ENCODE assay signal across 21 cellular contexts in genomic region chr2:163264376-163264775, GRCh38.
DNase-seq lines count a peak whose midpoint lies in the region; ATAC-seq lines count a peak whose summit lies in the region.
"Had no signal": no experiment of that assay in that cellular context is flagged by ENCODE, and none has a peak within 500 bp of the region (broad histone marks: within the 10 kb centered on the region; RNA-seq: fewer than 3 reads in every experiment).

No MANE protein-coding gene starts in this region.

- DNase-seq in GM23248: peak; percentile 76
- DNase-seq in RPMI7951 (ENCODE audit: low read depth): peak; percentile 34
- DNase-seq in fibroblast of peridontal ligament (ENCODE audit: extremely low read depth): peak; percentile 78
- DNase-seq in skeletal muscle cell (ENCODE audit: low read depth): peak; percentile 86
- DNase-seq in D341Med (ENCODE audit: low spot score): no peak
- no peak for DNase-seq in activated CD8-positive, alpha-beta T cell treated with anti-CD3 and anti-CD28 coated beads, Interleukin-2, amount 10 ng/mL, durations not matched to agents 7 days and 5 days
- DNase-seq: activated CD4-positive, CD25-positive, alpha-beta regulatory T cell treated with anti-CD3 and anti-CD28 coated beads, Interleukin-2, amount 50 U/mL, for 72 hours; activated naive CD4-positive, alpha-beta T cell treated with anti-CD3 and anti-CD28 coated beads, Interleukin-2, amount 10 ng/mL, durations not matched to agents 7 days and 5 days; activated T-cell treated with anti-CD3 and anti-CD28 coated beads, Interleukin-2, amount 50 U/mL, for 72 hours; DND-41; mesenchymal stem cell; naive thymus-derived CD4-positive, alpha-beta T cell; NCI-H1436; NCI-H526; stimulated activated CD4-positive, alpha-beta T cell treated with anti-CD3 and anti-CD28 coated beads, Interleukin-1b, Interleukin-23, amount 100 ng/mL, for 48 hours; stimulated activated naive CD4-positive, alpha-beta T cell had no signal

- peaks cover 27% of the 10 kb centered on the region for H3F3A ChIP-seq in GM23248 (ENCODE audit: insufficient read depth)

- no peak overlapping the region for H3K27ac Mint-ChIP-seq in activated CD8-positive, alpha-beta T cell treated with anti-CD3 and anti-CD28 coated beads, Interleukin-2, amount 10 ng/mL, durations not matched to agents 7 days and 5 days
- H3K27ac Mint-ChIP-seq: activated naive CD4-positive, alpha-beta T cell treated with anti-CD3 and anti-CD28 coated beads, Interleukin-2, amount 10 ng/mL, durations not matched to agents 7 days and 5 days; activated T-cell treated with anti-CD3 and anti-CD28 coated beads, Interleukin-2, amount 50 U/mL, for 72 hours; B cell; naive thymus-derived CD4-positive, alpha-beta T cell had no signal

- no peaks in the 10 kb centered on the region for H3K36me3 Mint-ChIP-seq in activated CD8-positive, alpha-beta T cell treated with anti-CD3 and anti-CD28 coated beads, Interleukin-2, amount 10 ng/mL, durations not matched to agents 7 days and 5 days (ENCODE audit: low read depth)
- H3K36me3 Mint-ChIP-seq: activated naive CD4-positive, alpha-beta T cell treated with anti-CD3 and anti-CD28 coated beads, Interleukin-2, amount 10 ng/mL, durations not matched to agents 7 days and 5 days; naive thymus-derived CD4-positive, alpha-beta T cell had no signal

- no peak overlapping the region for H3K27ac ChIP-seq in GM23248
- H3K27ac ChIP-seq: coronary artery, hepatocyte had no signal

- H3K36me3 ChIP-seq in GM23248 (ENCODE audit: low read depth): no peaks in the 10 kb centered on the region

- no peaks in the 10 kb centered on the region; the same call in 1 of the 2 replicates for H3K9me2 ChIP-seq in GM23248 (ENCODE audit: insufficient read depth)

- H3K9me3 ChIP-seq in GM23248 (ENCODE audit: low read depth): no peaks in the 10 kb centered on the region

- H3K4me3 Mint-ChIP-seq in activated CD8-positive, alpha-beta T cell treated with anti-CD3 and anti-CD28 coated beads, Interleukin-2, amount 10 ng/mL, durations not matched to agents 7 days and 5 days: no peak overlapping the region
- H3K4me3 Mint-ChIP-seq: activated naive CD4-positive, alpha-beta T cell treated with anti-CD3 and anti-CD28 coated beads, Interleukin-2, amount 10 ng/mL, durations not matched to agents 7 days and 5 days; activated T-cell treated with anti-CD3 and anti-CD28 coated beads, Interleukin-2, amount 50 U/mL, for 72 hours; B cell; naive thymus-derived CD4-positive, alpha-beta T cell had no signal

- no peaks in the 10 kb centered on the region for H3K79me2 ChIP-seq in GM23248 (ENCODE audit: insufficient read depth)
- H3K79me2 ChIP-seq: hepatocyte had no signal

- CTCF ChIA-PET in activated CD8-positive, alpha-beta T cell treated with anti-CD3 and anti-CD28 coated beads, Interleukin-2, amount 10 ng/mL, durations not matched to agents 7 days and 5 days (lab: Charles Lee): no interaction called here

- H3K4me3 ChIP-seq in GM23248: no peak overlapping the region
- no peak overlapping the region for H3K4me3 ChIP-seq in skeletal muscle cell (ENCODE audit: low read depth, low read length)
- H3K4me3 ChIP-seq: coronary artery, hepatocyte had no signal

- H3K4me1 Mint-ChIP-seq in activated CD8-positive, alpha-beta T cell treated with anti-CD3 and anti-CD28 coated beads, Interleukin-2, amount 10 ng/mL, durations not matched to agents 7 days and 5 days (ENCODE audit: low read depth): no peaks in the 10 kb centered on the region
- H3K4me1 Mint-ChIP-seq: activated naive CD4-positive, alpha-beta T cell treated with anti-CD3 and anti-CD28 coated beads, Interleukin-2, amount 10 ng/mL, durations not matched to agents 7 days and 5 days; B cell; naive thymus-derived CD4-positive, alpha-beta T cell had no signal

- H3K27me3 ChIP-seq in GM23248 (replicated peaks; ENCODE audit: insufficient read depth): no peaks in the 10 kb centered on the region
- H3K27me3 ChIP-seq: hepatocyte had no signal

- H3K4me2 ChIP-seq in GM23248 (ENCODE audit: unreplicated experiment): peak overlapping the region; percentile 39
- H3K4me2 ChIP-seq: hepatocyte had no signal

- H2AFZ ChIP-seq in GM23248: no peak overlapping the region
- H2AFZ ChIP-seq: hepatocyte had no signal

- 0 to 13% methylated on average over 1 of the region's 1 CpG for WGBS in GM23248 (ENCODE audit: low coverage in 1 of 2, low lambda C conversion rate in 2 of 2, missing lambda C conversion rate in 2 of 2), 2 experiments

- peaks cover 5% of the 10 kb centered on the region for H3K9me3 Mint-ChIP-seq in activated CD8-positive, alpha-beta T cell treated with anti-CD3 and anti-CD28 coated beads, Interleukin-2, amount 10 ng/mL, durations not matched to agents 7 days and 5 days (ENCODE audit: insufficient read depth)

- no peak overlapping the region for H3K9ac ChIP-seq in GM23248

- peaks cover 26% of the 10 kb centered on the region for H3K4me1 ChIP-seq in GM23248 (ENCODE audit: insufficient read depth)

- H4K20me1 ChIP-seq in GM23248 (ENCODE audit: insufficient read depth): no peaks in the 10 kb centered on the region

- POLR2A ChIA-PET in activated CD8-positive, alpha-beta T cell treated with anti-CD3 and anti-CD28 coated beads, Interleukin-2, amount 10 ng/mL, durations not matched to agents 7 days and 5 days (lab: Charles Lee): interaction anchor here (0.6 kb wide), 1 partner anchor 148 kb away, joined by 3 read pairs; no protein-coding TSS in a partner anchor

- ATAC-seq in GM21360 (IDR thresholded peaks at IDR 0.05; ENCODE audit: unreplicated experiment): no peak
- ATAC-seq in activated CD8-positive, alpha-beta T cell treated with anti-CD3 and anti-CD28 coated beads, Interleukin-2, amount 10 ng/mL, durations not matched to agents 7 days and 5 days: no peak
- ATAC-seq: activated T-cell treated with anti-CD3 and anti-CD28 coated beads, Interleukin-2, amount 50 U/mL, for 72 hours; HepG2; naive thymus-derived CD4-positive, alpha-beta T cell had no signal

- H3K27me3 Mint-ChIP-seq in activated CD8-positive, alpha-beta T cell treated with anti-CD3 and anti-CD28 coated beads, Interleukin-2, amount 10 ng/mL, durations not matched to agents 7 days and 5 days (ENCODE audit: low read depth): no peaks in the 10 kb centered on the region
- H3K27me3 Mint-ChIP-seq: activated naive CD4-positive, alpha-beta T cell treated with anti-CD3 and anti-CD28 coated beads, Interleukin-2, amount 10 ng/mL, durations not matched to agents 7 days and 5 days; B cell; naive thymus-derived CD4-positive, alpha-beta T cell had no signal

- in situ Hi-C loops in GM23248 (cut with MboI): no loop called here

Comparison
In these comparisons a context has a peak if more than half of its experiments do, and no peak if none do; other contexts are left out.
1. DNase-seq: peak in GM23248 (single experiment), RPMI7951 (single experiment), fibroblast of peridontal ligament (single experiment) and skeletal muscle cell (single experiment); none in D341Med (single experiment) and activated CD8-positive, alpha-beta T cell treated with anti-CD3 and anti-CD28 coated beads, Interleukin-2, amount 10 ng/mL, durations not matched to agents 7 days and 5 days (single experiment).